Comparison of ENCODE assay signal across 6 cellular contexts in the genomic region with DNA sequence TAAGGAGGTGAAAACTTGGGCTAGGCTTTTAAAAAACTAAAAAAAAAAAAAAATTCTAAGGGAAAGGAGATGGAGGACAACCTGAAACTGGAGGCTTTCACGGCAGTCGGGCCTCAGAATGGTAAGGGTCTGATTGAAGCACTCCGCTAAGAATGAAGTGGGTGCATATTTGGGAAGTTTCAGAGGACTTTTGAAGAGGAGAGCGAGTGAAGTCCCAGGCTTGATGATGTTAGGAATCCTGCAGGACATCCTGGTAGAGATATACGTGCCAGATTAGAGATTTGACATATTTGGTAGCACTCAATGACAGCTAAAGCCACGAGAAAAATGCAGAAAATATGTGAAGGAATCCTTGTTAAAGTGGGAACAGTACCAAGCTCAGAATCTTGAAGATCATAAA.
"Had no signal": no experiment of that assay in that cellular context is flagged by ENCODE, and none has a peak within 500 bp of the region (broad histone marks: within the 10 kb centered on the region; RNA-seq: fewer than 3 reads in every experiment).

No MANE protein-coding gene starts in this region.

- H3K27ac Mint-ChIP-seq: GM23338, H9 had no signal

- DNase-seq: H9, HCEC 1CT, KG1 had no signal

- ATAC-seq: GM23338, HepG2, K562 had no signal

- H3K4me3 Mint-ChIP-seq: GM23338, H9 had no signal
